ENCODE assay signal across 8 cellular contexts in the genomic region with DNA sequence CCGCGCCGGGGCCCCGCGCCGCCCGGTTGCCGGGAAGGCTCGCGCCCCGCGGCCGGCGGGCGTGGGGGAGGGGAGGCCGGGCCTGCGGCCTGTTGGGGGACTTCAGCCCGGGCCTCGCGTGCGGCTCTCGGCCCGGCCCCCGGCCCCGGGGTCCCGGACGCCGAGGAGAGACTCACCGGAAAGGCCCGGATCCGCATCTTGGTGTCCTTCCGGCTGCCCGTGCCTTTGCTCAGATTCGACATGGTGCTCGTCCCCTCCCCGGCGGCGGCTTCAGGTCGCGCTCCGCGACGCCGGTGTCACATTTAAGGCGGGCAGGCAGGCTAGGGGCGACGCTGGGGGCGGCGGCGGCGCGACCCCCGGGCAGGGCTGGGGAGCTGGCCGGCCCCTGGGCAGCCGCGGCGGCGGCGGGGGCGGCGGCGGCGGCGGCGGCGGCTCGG. TPM values are rescaled to one million over a fixed set of nuclear protein-coding genes. Genes with fewer than 3 reads are reported as not detected.
A peak's percentile ranks its signal among the peaks of the same experiment; 100 is the strongest.
DNase-seq lines count a peak whose midpoint lies in the region; ATAC-seq and TF ChIP-seq lines count a peak whose summit lies in the region.

No MANE protein-coding gene starts in this region.

- peak overlapping the region; percentile 56 for H3K9ac ChIP-seq in endodermal cell (ENCODE audit: extremely low read depth, low read length, poor library complexity, severe bottlenecking)

- H3K36me3 ChIP-seq in endodermal cell (ENCODE audit: control insufficient read depth, insufficient read depth, low read length), result peaks cover 17% of the 10 kb centered on the region

- CTCF ChIA-PET in HEK293T (lab: Yijun Ruan, JAX), result no interaction called here
- CTCF ChIA-PET in activated CD8-positive, alpha-beta memory T cell treated with anti-CD3 and anti-CD28 coated beads, Interleukin-2, amount 10 ng/mL, durations not matched to agents 7 days and 5 days (lab: Charles Lee), result interaction anchor here (0.8 to 1.3 kb wide), 3 partner anchors 53 to 615 kb away, joined by 3 to 4 read pairs (median 3); no protein-coding TSS in a partner anchor

- peak; percentile 46 for ATAC-seq in activated CD8-positive, alpha-beta memory T cell treated with anti-CD3 and anti-CD28 coated beads, Interleukin-2, amount 10 ng/mL, durations not matched to agents 7 days and 5 days

- H3K4me1 ChIP-seq in endodermal cell (ENCODE audit: control insufficient read depth, insufficient read depth, low read length), result no peaks in the 10 kb centered on the region

- peak overlapping the region; percentile 82 for H3K27ac ChIP-seq in endodermal cell (ENCODE audit: low read depth, low read length)

- H3K4me3 ChIP-seq in endodermal cell (ENCODE audit: low read length), result no peak overlapping the region

- H3K4me1 Mint-ChIP-seq in activated CD8-positive, alpha-beta memory T cell treated with anti-CD3 and anti-CD28 coated beads, Interleukin-2, amount 10 ng/mL, durations not matched to agents 7 days and 5 days, result peaks cover 50% of the 10 kb centered on the region
- peaks cover 22% of the 10 kb centered on the region for H3K4me1 Mint-ChIP-seq in endodermal cell
- peaks cover 43% of the 10 kb centered on the region for H3K4me1 Mint-ChIP-seq in stimulated activated naive CD8-positive, alpha-beta T cell treated with anti-CD3 and anti-CD28 coated beads, Interleukin-15, Interleukin-2, amounts not matched to agents 100 ng/mL and 50 ng/mL, for 24 hours (ENCODE audit: low read depth)

- peak overlapping the region; percentile 89 for H3K27ac Mint-ChIP-seq in activated CD8-positive, alpha-beta memory T cell treated with anti-CD3 and anti-CD28 coated beads, Interleukin-2, amount 10 ng/mL, durations not matched to agents 7 days and 5 days
- H3K27ac Mint-ChIP-seq in endodermal cell, result peak overlapping the region; percentile 86
- peak overlapping the region; percentile 82 for H3K27ac Mint-ChIP-seq in stimulated activated naive CD8-positive, alpha-beta T cell treated with anti-CD3 and anti-CD28 coated beads, Interleukin-15, Interleukin-2, amounts not matched to agents 100 ng/mL and 50 ng/mL, for 24 hours

- POLR2A ChIA-PET in HEK293T (lab: Yijun Ruan, JAX), result interaction anchor here (0.9 to 1.6 kb wide), 5 partner anchors 10 to 215 kb away, joined by 3 to 6 read pairs (median 3); no protein-coding TSS in a partner anchor

- 0% methylated on average over 19 to 67 of the region's 67 CpGs for WGBS in endodermal cell (ENCODE audit: insufficient coverage in 1 of 2, insufficient read length in 1 of 2), 2 experiments

- no peaks in the 10 kb centered on the region for H3K9me3 ChIP-seq in endodermal cell (ENCODE audit: control insufficient read depth, low read length)

- no peaks in the 10 kb centered on the region for H3K27me3 Mint-ChIP-seq in activated CD8-positive, alpha-beta memory T cell treated with anti-CD3 and anti-CD28 coated beads, Interleukin-2, amount 10 ng/mL, durations not matched to agents 7 days and 5 days
- no peaks in the 10 kb centered on the region for H3K27me3 Mint-ChIP-seq in endodermal cell (ENCODE audit: insufficient read depth)
- H3K27me3 Mint-ChIP-seq in stimulated activated naive CD8-positive, alpha-beta T cell treated with anti-CD3 and anti-CD28 coated beads, Interleukin-15, Interleukin-2, amounts not matched to agents 100 ng/mL and 50 ng/mL, for 24 hours, result no peaks in the 10 kb centered on the region

- TF ChIP-seq CTCF in endodermal cell (conservative IDR thresholded peaks at IDR 0.05), result no peak

- peak overlapping the region; percentile 85 for H3K4me3 Mint-ChIP-seq in activated CD8-positive, alpha-beta memory T cell treated with anti-CD3 and anti-CD28 coated beads, Interleukin-2, amount 10 ng/mL, durations not matched to agents 7 days and 5 days
- peak overlapping the region; percentile 98 for H3K4me3 Mint-ChIP-seq in endodermal cell
- H3K4me3 Mint-ChIP-seq in stimulated activated naive CD8-positive, alpha-beta T cell treated with anti-CD3 and anti-CD28 coated beads, Interleukin-15, Interleukin-2, amounts not matched to agents 100 ng/mL and 50 ng/mL, for 24 hours, result peak overlapping the region; percentile 91

- DNase-seq in NCI-H2081 (lab: John Stamatoyannopoulos, UW) (peak; percentile 20 to 53), NCI-H2081 treated with DMSO at 0.1 percent for 48 hours (lab: John Stamatoyannopoulos, UW) (no peak), HEK293T (ENCODE audit: extremely low spot score) (peak; percentile 32), MV-4-11 (lab: John Stamatoyannopoulos, UW) (peak; percentile 11), endodermal cell (no peak), myocyte (ENCODE audit: low read depth) (peak; percentile 56)
- peak; percentile 78 for DNase-seq in activated CD8-positive, alpha-beta memory T cell treated with anti-CD3 and anti-CD28 coated beads, Interleukin-2, amount 10 ng/mL, durations not matched to agents 7 days and 5 days

- H3K27me3 ChIP-seq in endodermal cell (ENCODE audit: control insufficient read depth, insufficient read depth, low read length, poor library complexity, severe bottlenecking), result no peaks in the 10 kb centered on the region

- peaks cover 18% of the 10 kb centered on the region for H3K36me3 Mint-ChIP-seq in activated CD8-positive, alpha-beta memory T cell treated with anti-CD3 and anti-CD28 coated beads, Interleukin-2, amount 10 ng/mL, durations not matched to agents 7 days and 5 days
- peaks cover 20% of the 10 kb centered on the region for H3K36me3 Mint-ChIP-seq in endodermal cell (ENCODE audit: low read depth)
- peaks cover 33% of the 10 kb centered on the region for H3K36me3 Mint-ChIP-seq in stimulated activated naive CD8-positive, alpha-beta T cell treated with anti-CD3 and anti-CD28 coated beads, Interleukin-15, Interleukin-2, amounts not matched to agents 100 ng/mL and 50 ng/mL, for 24 hours (ENCODE audit: low read depth)

- H3K9me3 Mint-ChIP-seq in activated CD8-positive, alpha-beta memory T cell treated with anti-CD3 and anti-CD28 coated beads, Interleukin-2, amount 10 ng/mL, durations not matched to agents 7 days and 5 days (ENCODE audit: low read depth), result no peaks in the 10 kb centered on the region
- no peaks in the 10 kb centered on the region for H3K9me3 Mint-ChIP-seq in endodermal cell
- no peaks in the 10 kb centered on the region for H3K9me3 Mint-ChIP-seq in stimulated activated naive CD8-positive, alpha-beta T cell treated with anti-CD3 and anti-CD28 coated beads, Interleukin-15, Interleukin-2, amounts not matched to agents 100 ng/mL and 50 ng/mL, for 24 hours

TF ChIP-seq in HEK293T, 16 proteins besides CTCF, POLR2A, EP300 and RAD21:
- TF ChIP-seq BHLHE40 (IDR thresholded peaks at IDR 0.05; ENCODE audit: borderline replicate concordance), result no peak
- TF ChIP-seq ELF4 (IDR thresholded peaks at IDR 0.05), result no peak
- no peak for TF ChIP-seq LEF1 (IDR thresholded peaks at IDR 0.05; ENCODE audit: borderline replicate concordance)
- TF ChIP-seq FOXA1 (IDR thresholded peaks at IDR 0.05), result no peak
- TF ChIP-seq FOXM1 (IDR thresholded peaks at IDR 0.05; ENCODE audit: borderline replicate concordance), result no peak
- no peak for TF ChIP-seq ARNT (IDR thresholded peaks at IDR 0.05)
- no peak for TF ChIP-seq TARDBP (IDR thresholded peaks at IDR 0.05)
- no peak for TF ChIP-seq SP1 (IDR thresholded peaks at IDR 0.05)
- no peak for TF ChIP-seq NFRKB (IDR thresholded peaks at IDR 0.05)
- TF ChIP-seq L3MBTL2 (conservative IDR thresholded peaks at IDR 0.05), result no peak
- TF ChIP-seq SUZ12 (IDR thresholded peaks at IDR 0.05), result no peak
- TF ChIP-seq, protein P1, sequence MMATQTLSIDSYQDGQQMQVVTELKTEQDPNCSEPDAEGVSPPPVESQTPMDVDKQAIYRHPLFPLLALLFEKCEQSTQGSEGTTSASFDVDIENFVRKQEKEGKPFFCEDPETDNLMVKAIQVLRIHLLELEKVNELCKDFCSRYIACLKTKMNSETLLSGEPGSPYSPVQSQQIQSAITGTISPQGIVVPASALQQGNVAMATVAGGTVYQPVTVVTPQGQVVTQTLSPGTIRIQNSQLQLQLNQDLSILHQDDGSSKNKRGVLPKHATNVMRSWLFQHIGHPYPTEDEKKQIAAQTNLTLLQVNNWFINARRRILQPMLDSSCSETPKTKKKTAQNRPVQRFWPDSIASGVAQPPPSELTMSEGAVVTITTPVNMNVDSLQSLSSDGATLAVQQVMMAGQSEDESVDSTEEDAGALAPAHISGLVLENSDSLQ (IDR thresholded peaks at IDR 0.05), result no peak
- TF ChIP-seq ZNF384 (IDR thresholded peaks at IDR 0.05), result no peak

RNA-seq across cellular contexts. Expression of a gene that starts 0.4 kb away (rescaled TPM):
- total RNA-seq in activated CD8-positive, alpha-beta memory T cell treated with anti-CD3 and anti-CD28 coated beads, Interleukin-2, amount 10 ng/mL, durations not matched to agents 7 days and 5 days, result 10 to 100 TPM; 72.2 to 79.8 TPM
- total RNA-seq in endodermal cell, result 10 to 100 TPM; 78.4 to 89.9 TPM
- polyA plus RNA-seq in endodermal cell (2013, experiment 1 of 2), result 95.6 TPM
- 101 TPM for polyA plus RNA-seq in endodermal cell (2013, experiment 2 of 2)
- total RNA-seq in myocyte, result 86.4 and 92.3 TPM in 2 replicates
- 52.2 TPM for polyA plus RNA-seq in myocyte (2012)

Comparison
In these comparisons a context has a peak if more than half of its experiments do, and no peak if none do; other contexts are left out.
1. DNase-seq: peak in NCI-H2081 (2 of 2), HEK293T (single experiment), MV-4-11 (single experiment), activated CD8-positive, alpha-beta memory T cell treated with anti-CD3 and anti-CD28 coated beads, Interleukin-2, amount 10 ng/mL, durations not matched to agents 7 days and 5 days (single experiment) and myocyte (single experiment); none in NCI-H2081 treated with DMSO at 0.1 percent for 48 hours (single experiment) and endodermal cell (single experiment).
2. Peak in every context shown above with its lines, with median percentiles within 50 percentile points of each other: H3K27ac Mint-ChIP-seq and H3K4me3 Mint-ChIP-seq.